ENCODE assay signal across 1 cellular context in the genomic region with DNA sequence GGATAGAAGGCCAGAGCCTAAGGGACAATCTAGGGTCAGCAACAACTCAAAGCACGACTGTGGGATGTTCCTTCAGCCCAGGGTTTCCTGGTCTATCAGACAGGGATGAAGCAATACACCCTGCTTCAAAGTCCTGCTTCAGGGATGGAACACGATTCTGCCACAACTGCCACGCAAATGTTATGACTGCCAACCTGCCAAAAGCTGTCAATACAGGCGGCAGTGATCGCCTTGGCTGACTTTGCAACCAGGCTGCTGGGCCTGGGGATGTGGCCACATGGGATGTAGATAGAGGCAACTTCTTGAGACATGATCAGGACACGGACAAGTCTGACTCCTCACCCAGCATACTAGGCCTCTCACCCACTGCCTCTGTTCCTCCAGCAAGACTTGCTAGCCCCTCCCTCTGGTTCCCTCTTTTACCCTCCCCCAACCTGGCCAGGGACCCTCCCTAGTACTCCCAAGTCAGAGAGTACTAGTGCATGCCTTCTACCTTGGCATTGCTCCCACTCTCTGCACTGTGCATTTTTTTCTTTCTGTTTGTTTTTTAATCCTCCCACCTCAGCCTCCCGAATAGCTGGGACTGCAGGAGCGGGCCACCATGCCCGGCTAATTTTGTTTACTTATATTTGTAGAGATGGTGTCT.
TF ChIP-seq lines count a peak whose summit lies in the region.

No MANE protein-coding gene starts in this region.

TF ChIP-seq in HepG2, 621 proteins besides CTCF, POLR2A, EP300 and RAD21:
- TF ChIP-seq ZNF687 (CRISPR knock-in tag; IDR thresholded peaks at IDR 0.05) (0 out of 2 replicates have a peak, but pooled peaks have one; percentile 19), CEBPG (CRISPR knock-in tag; IDR thresholded peaks at IDR 0.05) (peak; percentile 73), ZNF644 (CRISPR knock-in tag; IDR thresholded peaks at IDR 0.05; ENCODE audit: low read depth) (no peak), CEBPB (IDR thresholded peaks at IDR 0.05; ENCODE audit: borderline replicate concordance, low read depth, low read length) (peak; percentile 90), KDM3A (CRISPR knock-in tag; IDR thresholded peaks at IDR 0.05; ENCODE audit: low read depth) (no peak), HNF4A (CRISPR knock-in tag; IDR thresholded peaks at IDR 0.05) (peak; percentile 36; the same call in 1 of the 2 replicates), NRL (CRISPR knock-in tag; IDR thresholded peaks at IDR 0.05; ENCODE audit: borderline replicate concordance) (0 out of 2 replicates have a peak, but pooled peaks have one; percentile 32)
